Comparison of ENCODE assay signal across 20 cellular contexts in genomic region chr18:4789506-4789905, GRCh38.
"Had no signal": no experiment of that assay in that cellular context is flagged by ENCODE, and none has a peak within 500 bp of the region (broad histone marks: within the 10 kb centered on the region; RNA-seq: fewer than 3 reads in every experiment).

No MANE protein-coding gene starts in this region.

- H3K9me3 ChIP-seq: prostate gland, vagina had no signal

- H3K27me3 Mint-ChIP-seq: activated CD4-positive, alpha-beta memory T cell treated with anti-CD3 and anti-CD28 coated beads for 36 hours; activated naive CD4-positive, alpha-beta T cell treated with anti-CD3 and anti-CD28 coated beads, Interleukin-2, amount 10 ng/mL, durations not matched to agents 7 days and 5 days; stimulated activated naive CD8-positive, alpha-beta T cell treated with anti-CD3 and anti-CD28 coated beads, Interleukin-15, amount 100 ng/mL, for 72 hours; T-helper 17 cell had no signal

- H3K4me1 ChIP-seq: heart left ventricle, neural progenitor cell, prostate gland, suprapubic skin, tibial nerve, vagina had no signal

- H3K4me1 Mint-ChIP-seq: activated naive CD4-positive, alpha-beta T cell treated with anti-CD3 and anti-CD28 coated beads, Interleukin-2, amount 10 ng/mL, durations not matched to agents 7 days and 5 days; neural progenitor cell; stimulated activated naive CD8-positive, alpha-beta T cell treated with anti-CD3 and anti-CD28 coated beads, Interleukin-15, amount 100 ng/mL, for 72 hours; T-helper 17 cell had no signal

- H2AFZ ChIP-seq: neural progenitor cell had no signal

- H3K27me3 ChIP-seq: cardiac muscle cell, heart left ventricle, neural progenitor cell, suprapubic skin, tibial nerve, vagina had no signal

- H3K9ac ChIP-seq: neural progenitor cell had no signal

- H3K36me3 Mint-ChIP-seq: activated CD4-positive, alpha-beta memory T cell treated with anti-CD3 and anti-CD28 coated beads for 36 hours; activated naive CD4-positive, alpha-beta T cell treated with anti-CD3 and anti-CD28 coated beads, Interleukin-2, amount 10 ng/mL, durations not matched to agents 7 days and 5 days; naive thymus-derived CD8-positive, alpha-beta T cell; neural progenitor cell had no signal

- ATAC-seq: naive thymus-derived CD8-positive, alpha-beta T cell; stimulated activated naive CD8-positive, alpha-beta T cell treated with anti-CD3 and anti-CD28 coated beads, Interleukin-15, amount 100 ng/mL, for 72 hours; T-helper 17 cell had no signal

- DNase-seq: activated CD4-positive, alpha-beta memory T cell treated with anti-CD3 and anti-CD28 coated beads for 36 hours; activated CD4-positive, alpha-beta T cell treated with anti-CD3 and anti-CD28 coated beads for 4 hours; activated CD4-positive, CD25-positive, alpha-beta regulatory T cell; activated effector memory CD4-positive, alpha-beta T cell treated with anti-CD3 and anti-CD28 coated beads, Interleukin-2, amount 50 U/mL, for 16 hours; activated naive CD4-positive, alpha-beta T cell treated with anti-CD3 and anti-CD28 coated beads, Interleukin-2, amount 10 ng/mL, durations not matched to agents 7 days and 5 days; cortex of kidney; heart left ventricle; kidney; naive thymus-derived CD8-positive, alpha-beta T cell; stimulated activated CD4-positive, alpha-beta T cell treated with anti-CD3 and anti-CD28 coated beads, Interleukin-4, amount 100 ng/mL, for 4 hours; stimulated activated naive CD8-positive, alpha-beta T cell treated with anti-CD3 and anti-CD28 coated beads, Interleukin-15, amount 100 ng/mL, for 72 hours; T-helper 17 cell had no signal

- H3K27ac ChIP-seq: cardiac muscle cell, epithelial cell of prostate, heart left ventricle, neural progenitor cell, prostate gland, suprapubic skin, tibial nerve, vagina had no signal

- H3K4me2 ChIP-seq: neural progenitor cell had no signal

- H3K27ac Mint-ChIP-seq: activated CD4-positive, alpha-beta memory T cell treated with anti-CD3 and anti-CD28 coated beads for 36 hours; activated naive CD4-positive, alpha-beta T cell treated with anti-CD3 and anti-CD28 coated beads, Interleukin-2, amount 10 ng/mL, durations not matched to agents 7 days and 5 days; naive thymus-derived CD8-positive, alpha-beta T cell; neural progenitor cell; stimulated activated naive CD8-positive, alpha-beta T cell treated with anti-CD3 and anti-CD28 coated beads, Interleukin-15, amount 100 ng/mL, for 72 hours; T-helper 17 cell had no signal

- H3K4me3 ChIP-seq: cardiac muscle cell, heart left ventricle, lung, neural progenitor cell, prostate gland, suprapubic skin, tibial nerve, vagina had no signal

- H3K36me3 ChIP-seq: cardiac muscle cell, heart left ventricle, neural progenitor cell, prostate gland, suprapubic skin, tibial nerve, vagina had no signal

- H3K4me3 Mint-ChIP-seq: activated CD4-positive, alpha-beta memory T cell treated with anti-CD3 and anti-CD28 coated beads for 36 hours; activated naive CD4-positive, alpha-beta T cell treated with anti-CD3 and anti-CD28 coated beads, Interleukin-2, amount 10 ng/mL, durations not matched to agents 7 days and 5 days; naive thymus-derived CD8-positive, alpha-beta T cell; neural progenitor cell; stimulated activated naive CD8-positive, alpha-beta T cell treated with anti-CD3 and anti-CD28 coated beads, Interleukin-15, amount 100 ng/mL, for 72 hours; T-helper 17 cell had no signal
